Comparison of ENCODE assay signal across 20 cellular contexts in the genomic region with DNA sequence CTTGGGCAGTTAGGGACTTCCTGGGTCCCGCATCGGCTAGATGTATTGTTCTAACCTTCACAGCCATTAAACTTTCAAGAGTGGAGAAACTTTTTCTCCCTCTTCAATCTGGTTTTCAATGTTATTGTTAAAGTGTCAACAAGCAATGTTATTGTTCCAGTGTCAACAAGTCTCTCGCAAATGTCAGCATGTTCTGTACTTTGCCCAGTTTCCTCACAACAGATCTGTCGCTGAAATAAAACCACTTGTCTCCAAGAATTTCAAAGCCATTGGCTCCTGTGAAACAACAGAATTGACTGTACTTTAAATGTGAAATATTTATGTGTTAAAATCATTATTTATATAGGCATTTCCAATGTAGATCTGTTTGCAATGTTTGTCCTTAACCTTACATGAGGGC.
"Had no signal": no experiment of that assay in that cellular context is flagged by ENCODE, and none has a peak within 500 bp of the region (broad histone marks: within the 10 kb centered on the region; RNA-seq: fewer than 3 reads in every experiment).

No MANE protein-coding gene starts in this region.

- H3K4me3 ChIP-seq: MG63 had no signal

- H3K4me2 ChIP-seq: SK-N-SH had no signal

- DNase-seq: IMR-90, Karpas-422, KG1, MG63, NCI-H1092 treated with DMSO at 0.1 percent for 48 hours, NCI-H1417, NCI-H1436 treated with DMSO at 0.1 percent for 48 hours, NCI-H1694, NCI-H187 treated with DMSO at 0.1 percent for 48 hours, NCI-H2029 treated with DMSO at 0.1 percent for 48 hours, NCI-H2171 treated with DMSO at 0.1 percent for 48 hours, NCI-H446, NCI-H510A, NCI-H524 treated with DMSO at 0.1 percent for 48 hours, NCI-H69, NCI-H774, SHP77, SK-N-SH, SW 1271 had no signal

- H3K27ac ChIP-seq: RWPE1 had no signal

- H3K27me3 ChIP-seq: MG63 had no signal

- H3K36me3 ChIP-seq: MG63 had no signal

- H3K9ac ChIP-seq: SK-N-SH had no signal

- H3K9me3 ChIP-seq: SK-N-SH had no signal
